Comparison of ENCODE assay signal across 16 cellular contexts in genomic region chr3:153287017-153287416, GRCh38.
DNase-seq lines count a peak whose midpoint lies in the region; ATAC-seq, FAIRE-seq and TF ChIP-seq lines count a peak whose summit lies in the region.
"Had no signal": no experiment of that assay in that cellular context is flagged by ENCODE, and none has a peak within 500 bp of the region (broad histone marks: within the 10 kb centered on the region; RNA-seq: fewer than 3 reads in every experiment).

No MANE protein-coding gene starts in this region.

- FAIRE-seq in GM12892 (lab: Jason Lieb, UNC) = peak; percentile 40
- FAIRE-seq: GM12891 had no signal

- CTCF ChIA-PET in activated CD8-positive, alpha-beta memory T cell treated with anti-CD3 and anti-CD28 coated beads, Interleukin-2, amount 10 ng/mL, durations not matched to agents 7 days and 5 days (lab: Charles Lee) = interaction anchor here (0.8 to 4.2 kb wide), 6 partner anchors 12 to 244 kb away, joined by 3 to 35 read pairs (median 3); partner anchors contain the start of gene RAP2B

- no peak for TF ChIP-seq EP300 in upper lobe of left lung (IDR thresholded peaks at IDR 0.05)

- H3K4me1 Mint-ChIP-seq in activated CD8-positive, alpha-beta memory T cell treated with anti-CD3 and anti-CD28 coated beads, Interleukin-2, amount 10 ng/mL, durations not matched to agents 7 days and 5 days = peaks cover 51% of the 10 kb centered on the region
- H3K4me1 Mint-ChIP-seq in T-helper 17 cell = peaks cover 41% of the 10 kb centered on the region

- H3K27ac Mint-ChIP-seq in activated CD8-positive, alpha-beta memory T cell treated with anti-CD3 and anti-CD28 coated beads, Interleukin-2, amount 10 ng/mL, durations not matched to agents 7 days and 5 days = peak overlapping the region; percentile 75
- H3K27ac Mint-ChIP-seq in T-helper 17 cell = peak overlapping the region; percentile 27

- WGBS in esophagus, 2 donors = 75 to 83% methylated on average over 3 of the region's 3 CpGs
- 92 to 97% methylated on average over 3 of the region's 3 CpGs for WGBS in upper lobe of left lung, 2 donors

- H3K27me3 ChIP-seq in esophagus (ENCODE audit: control insufficient read depth in 1 of 2, insufficient read depth in 2 of 2, low read length in 2 of 2) (no peaks in the 10 kb centered on the region), upper lobe of left lung (no peaks in the 10 kb centered on the region)
- H3K27me3 ChIP-seq: BLaER1 treated with 17β-estradiol and CSF1 and Interleukin-3, amounts not matched to agents 10 nM and 100 nM had no signal

- TF ChIP-seq CTCF in upper lobe of left lung (IDR thresholded peaks at IDR 0.05) = no peak

- no peaks in the 10 kb centered on the region for H3K27me3 Mint-ChIP-seq in activated CD8-positive, alpha-beta memory T cell treated with anti-CD3 and anti-CD28 coated beads, Interleukin-2, amount 10 ng/mL, durations not matched to agents 7 days and 5 days
- H3K27me3 Mint-ChIP-seq in T-helper 17 cell = no peaks in the 10 kb centered on the region

- no peak overlapping the region for H3K4me3 Mint-ChIP-seq in activated CD8-positive, alpha-beta memory T cell treated with anti-CD3 and anti-CD28 coated beads, Interleukin-2, amount 10 ng/mL, durations not matched to agents 7 days and 5 days
- no peak overlapping the region for H3K4me3 Mint-ChIP-seq in T-helper 17 cell

- H3K4me3 ChIP-seq in esophagus (ENCODE audit: low read depth in 1 of 2, low read length in 2 of 2) (peak overlapping the region in 1 of 2 donors; percentile 11), upper lobe of left lung (no peak overlapping the region)
- H3K4me3 ChIP-seq: BLaER1 treated with 17β-estradiol and CSF1 and Interleukin-3, amounts not matched to agents 10 nM and 100 nM; GM23248 had no signal

- H3K9me3 Mint-ChIP-seq in activated CD8-positive, alpha-beta memory T cell treated with anti-CD3 and anti-CD28 coated beads, Interleukin-2, amount 10 ng/mL, durations not matched to agents 7 days and 5 days (ENCODE audit: low read depth) = no peaks in the 10 kb centered on the region

- ATAC-seq in activated CD8-positive, alpha-beta memory T cell treated with anti-CD3 and anti-CD28 coated beads, Interleukin-2, amount 10 ng/mL, durations not matched to agents 7 days and 5 days = no peak
- ATAC-seq in T-helper 17 cell = no peak
- no peak for ATAC-seq in GM18519 (IDR thresholded peaks at IDR 0.05; ENCODE audit: low FRiP score, unreplicated experiment)
- no peak for ATAC-seq in upper lobe of left lung (ENCODE audit: low FRiP score in 2 of 2)

- H3K36me3 ChIP-seq in esophagus (ENCODE audit: control insufficient read depth in 2 of 2, insufficient read depth in 2 of 2, low read length in 1 of 2) (no peaks in the 10 kb centered on the region), upper lobe of left lung (no peaks in the 10 kb centered on the region)
- H3K36me3 ChIP-seq: BLaER1 treated with 17β-estradiol and CSF1 and Interleukin-3, amounts not matched to agents 10 nM and 100 nM had no signal

- H3K27ac ChIP-seq in esophagus (ENCODE audit: low read depth in 2 of 2, low read length in 1 of 2) (peak overlapping the region; percentile 48 to 82), upper lobe of left lung (no peak overlapping the region)
- H3K27ac ChIP-seq: GM23248 had no signal

- no peak for TF ChIP-seq POLR2A in GM12892 (IDR thresholded peaks at IDR 0.05; ENCODE audit: low read depth, low read length)
- TF ChIP-seq POLR2A in upper lobe of left lung (IDR thresholded peaks at IDR 0.05) = no peak

- H3K36me3 Mint-ChIP-seq in activated CD8-positive, alpha-beta memory T cell treated with anti-CD3 and anti-CD28 coated beads, Interleukin-2, amount 10 ng/mL, durations not matched to agents 7 days and 5 days = peaks cover 7% of the 10 kb centered on the region
- peaks cover 2% of the 10 kb centered on the region for H3K36me3 Mint-ChIP-seq in T-helper 17 cell (ENCODE audit: low read depth)

- H3K9me3 ChIP-seq in T-helper 17 cell (ENCODE audit: control insufficient read depth, low read length, poor library complexity, severe bottlenecking) (no peaks in the 10 kb centered on the region), esophagus (ENCODE audit: control insufficient read depth in 2 of 2, insufficient read depth in 1 of 2, low read depth in 1 of 2, low read length in 1 of 2) (no peaks in the 10 kb centered on the region), upper lobe of left lung (no peaks in the 10 kb centered on the region)

- no peak for DNase-seq in activated CD8-positive, alpha-beta memory T cell treated with anti-CD3 and anti-CD28 coated beads, Interleukin-2, amount 10 ng/mL, durations not matched to agents 7 days and 5 days
- no peak for DNase-seq in activated CD8-positive, alpha-beta memory T cell treated with anti-CD3 and anti-CD28 coated beads, Interleukin-2, amount 50 U/mL, for 48 hours
- no peak for DNase-seq in GM12892 (ENCODE audit: insufficient read length)
- DNase-seq in T-helper 17 cell = no peak
- DNase-seq in upper lobe of left lung = no peak
- no peak for DNase-seq in inferior parietal cortex (ENCODE audit: extremely low spot score)
- DNase-seq: DMS53, GM23248, NCI-H1092, NCI-H226, NCI-H526, RPMI8226 had no signal

- no peaks in the 10 kb centered on the region for H3K4me1 ChIP-seq in esophagus (ENCODE audit: control insufficient read depth in 2 of 2, insufficient read depth in 2 of 2, low read length in 1 of 2)
- peaks cover 20 to 26% (median 22%) of the 10 kb centered on the region in 4 donors for H3K4me1 ChIP-seq in upper lobe of left lung

Comparison
In these comparisons a context has a peak if more than half of its experiments do, and no peak if none do; other contexts are left out.
1. H3K27ac ChIP-seq: peak in esophagus (2 of 2); none in upper lobe of left lung (0 of 4).